8 cellular contexts compared by ENCODE assay signal in genomic region chr1:172845371-172845770, GRCh38.
DNase-seq lines count a peak whose midpoint lies in the region; ATAC-seq and TF ChIP-seq lines count a peak whose summit lies in the region.

No MANE protein-coding gene starts in this region.

- no peaks in the 10 kb centered on the region for H4K20me1 ChIP-seq in OCI-LY7 (ENCODE audit: insufficient read depth, low read length)

- no TSS peak for BruUV-seq in OCI-LY7 (replicated peaks; lab: Mats Ljungman, UMichigan)

- no peaks in the 10 kb centered on the region for H3K4me1 ChIP-seq in OCI-LY7 (ENCODE audit: insufficient read depth, low read length, poor library complexity, severe bottlenecking)

- no peak for TF ChIP-seq CTCF in OCI-LY7 (conservative IDR thresholded peaks at IDR 0.05; ENCODE audit: low read length)
- TF ChIP-seq CTCF in omental fat pad (IDR thresholded peaks at IDR 0.05), result no peak

- no peaks in the 10 kb centered on the region for H3K36me3 Mint-ChIP-seq in dendritic cell treated with granulocyte-macrophage colony-stimulating factor and Interleukin-4, amounts not matched to agents 40 ng/mL and 50 ng/mL, for 4 days (ENCODE audit: low read depth)

- no peak overlapping the region for H2AFZ ChIP-seq in OCI-LY7 (ENCODE audit: low read length)

- H3K9me3 ChIP-seq in OCI-LY7 (ENCODE audit: low read length), result no peaks in the 10 kb centered on the region; the same call in 1 of the 2 replicates

- no peaks in the 10 kb centered on the region for H3K9me2 ChIP-seq in OCI-LY7 (ENCODE audit: insufficient read depth, low read length)

- H3K27ac ChIP-seq in OCI-LY7 (ENCODE audit: low read depth, low read length, poor library complexity, severe bottlenecking), result no peak overlapping the region

- peaks cover 3% of the 10 kb centered on the region for H3K27me3 Mint-ChIP-seq in dendritic cell treated with granulocyte-macrophage colony-stimulating factor and Interleukin-4, amounts not matched to agents 40 ng/mL and 50 ng/mL, for 4 days

- H3K36me3 ChIP-seq in OCI-LY7 (ENCODE audit: insufficient read depth, low read length), result no peaks in the 10 kb centered on the region

- peaks cover 16% of the 10 kb centered on the region for H3K4me1 Mint-ChIP-seq in dendritic cell treated with granulocyte-macrophage colony-stimulating factor and Interleukin-4, amounts not matched to agents 40 ng/mL and 50 ng/mL, for 4 days (ENCODE audit: low read depth)

- intact Hi-C loops in dendritic cell treated with granulocyte-macrophage colony-stimulating factor and Interleukin-4, amounts not matched to agents 40 ng/mL and 50 ng/mL, for 4 days (cut with micrococcal nuclease), result no loop called here
- intact Hi-C loops in OCI-LY7 (cut with micrococcal nuclease; ENCODE audit: unreplicated experiment), result no loop called here

- H3K4me3 Mint-ChIP-seq in dendritic cell treated with granulocyte-macrophage colony-stimulating factor and Interleukin-4, amounts not matched to agents 40 ng/mL and 50 ng/mL, for 4 days, result no peak overlapping the region

- no peak overlapping the region for H3K4me3 ChIP-seq in OCI-LY7 (ENCODE audit: low read depth, low read length, poor library complexity, severe bottlenecking)

- H3K27ac Mint-ChIP-seq in dendritic cell treated with granulocyte-macrophage colony-stimulating factor and Interleukin-4, amounts not matched to agents 40 ng/mL and 50 ng/mL, for 4 days, result peak overlapping the region; percentile 68

- DNase-seq in activated CD4-positive, alpha-beta T cell treated with anti-CD3 and anti-CD28 coated beads for 48 hours, result peak; percentile 76
- DNase-seq in stimulated activated CD8-positive, alpha-beta memory T cell treated with anti-CD3 and anti-CD28 coated beads, Interleukin-12 subunit alpha, Interleukin-12 subunit beta, amount 100 ng/mL, for 24 hours (ENCODE audit: extremely low read depth), result peak; percentile 26
- DNase-seq in UCSD-AML1 (lab: John Stamatoyannopoulos, UW; ENCODE audit: unreplicated experiment) (no peak), OCI-LY7 (ENCODE audit: low spot score) (no peak), omental fat pad (ENCODE audit: low spot score) (no peak)

- ATAC-seq in HG02571 (IDR thresholded peaks at IDR 0.05; ENCODE audit: unreplicated experiment) (peak; percentile 78), GM19455 (IDR thresholded peaks at IDR 0.05; ENCODE audit: unreplicated experiment) (no peak), omental fat pad (ENCODE audit: low FRiP score) (no peak)

- POLR2A ChIA-PET in OCI-LY7 (lab: Charles Lee), result interaction anchor here (0.7 kb wide), 2 partner anchors 41 to 1764 kb away, joined by 4 to 5 read pairs; no protein-coding TSS in a partner anchor

- H3K9me3 Mint-ChIP-seq in dendritic cell treated with granulocyte-macrophage colony-stimulating factor and Interleukin-4, amounts not matched to agents 40 ng/mL and 50 ng/mL, for 4 days, result no peaks in the 10 kb centered on the region

- H3K4me2 ChIP-seq in OCI-LY7 (ENCODE audit: low read length), result no peak overlapping the region

- no peaks in the 10 kb centered on the region for H3K79me2 ChIP-seq in OCI-LY7 (ENCODE audit: insufficient read depth, low read depth, low read length)

- CTCF ChIA-PET in OCI-LY7 (lab: Charles Lee; ENCODE audit: unreplicated experiment), result no interaction called here

Comparison
In these comparisons a context has a peak if more than half of its experiments do, and no peak if none do; other contexts are left out.
1. DNase-seq: peak in activated CD4-positive, alpha-beta T cell treated with anti-CD3 and anti-CD28 coated beads for 48 hours (single experiment) and stimulated activated CD8-positive, alpha-beta memory T cell treated with anti-CD3 and anti-CD28 coated beads, Interleukin-12 subunit alpha, Interleukin-12 subunit beta, amount 100 ng/mL, for 24 hours (single experiment); none in UCSD-AML1 (single experiment), OCI-LY7 (single experiment) and omental fat pad (single experiment).